In the genomic region with DNA sequence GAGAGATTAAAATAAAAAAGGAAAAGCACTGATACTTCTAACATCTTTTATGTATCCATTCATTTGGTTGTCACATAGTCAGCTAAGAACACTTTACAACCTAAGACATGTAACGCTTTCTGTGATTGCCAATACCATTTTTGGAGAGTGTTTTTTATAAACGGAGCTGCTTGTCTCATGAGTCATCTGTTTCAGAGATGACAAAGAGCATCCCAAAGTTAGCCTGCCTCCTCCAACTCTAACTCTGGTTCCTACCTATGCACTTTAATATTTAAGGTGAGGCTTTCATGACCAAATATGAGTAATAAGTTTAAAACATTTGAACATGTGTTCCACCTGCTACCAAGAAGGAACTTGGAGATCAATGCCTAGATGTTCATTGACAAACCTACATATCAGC, we compare ENCODE assay signal across 33 cellular contexts.
"Had no signal": no experiment of that assay in that cellular context is flagged by ENCODE, and none has a peak within 500 bp of the region (broad histone marks: within the 10 kb centered on the region; RNA-seq: fewer than 3 reads in every experiment).

No MANE protein-coding gene starts in this region.

- H3K27me3 ChIP-seq: adrenal gland, body of pancreas, cardiac muscle cell, colonic mucosa, foreskin keratinocyte, gastrocnemius medialis had no signal

- DNase-seq: activated B cell treated with CpG ODN at 0.5 μM for 24 hours; activated CD4-positive, alpha-beta memory T cell treated with anti-CD3 and anti-CD28 coated beads for 36 hours; activated CD4-positive, alpha-beta T cell treated with anti-CD3 and anti-CD28 coated beads for 48 hours; activated CD4-positive, alpha-beta T cell treated with anti-CD3 and anti-CD28 coated beads, Interleukin-2, amount 50 U/mL, for 1 hour; activated CD8-positive, alpha-beta memory T cell treated with anti-CD3 and anti-CD28 coated beads, Interleukin-2, amount 10 ng/mL, durations not matched to agents 7 days and 5 days; activated CD8-positive, alpha-beta memory T cell treated with anti-CD3 and anti-CD28 coated beads, Interleukin-2, amount 50 U/mL, for 4 hours; activated CD8-positive, alpha-beta T cell treated with anti-CD3 and anti-CD28 coated beads, Interleukin-2, amount 10 ng/mL, durations not matched to agents 7 days and 5 days; activated effector memory CD4-positive, alpha-beta T cell treated with anti-CD3 and anti-CD28 coated beads, Interleukin-2, amount 50 U/mL, for 16 hours; activated naive CD4-positive, alpha-beta T cell treated with anti-CD3 and anti-CD28 coated beads for 36 hours; activated naive CD8-positive, alpha-beta T cell treated with anti-CD3 and anti-CD28 coated beads for 36 hours; activated naive CD8-positive, alpha-beta T cell treated with anti-CD3 and anti-CD28 coated beads, Interleukin-2, amount 50 U/mL, for 24 hours; activated T-cell treated with anti-CD3 and anti-CD28 coated beads, Interleukin-2, amount 50 U/mL, for 1 hour; activated T-cell treated with anti-CD3 and anti-CD28 coated beads, Interleukin-2, amount 50 U/mL, for 48 hours; adrenal gland; amygdala; aorta; body of pancreas; central memory CD4-positive, alpha-beta T cell; cerebellar nuclear complex; colonic mucosa; effector memory CD4-positive, alpha-beta T cell; endodermal cell; foreskin keratinocyte; gastrocnemius medialis; glutamatergic neuron; heart left ventricle; T-helper 1 cell; T-helper 17 cell; T1000; WERI-Rb-1 had no signal

- H3K4me3 ChIP-seq: adrenal gland, body of pancreas, cardiac muscle cell, colonic mucosa, gastrocnemius medialis, heart left ventricle had no signal

- H3K9me3 ChIP-seq: adrenal gland, body of pancreas, colonic mucosa, gastrocnemius medialis, heart left ventricle had no signal

- H3K27ac ChIP-seq: adrenal gland, body of pancreas, cardiac muscle cell, colonic mucosa, foreskin keratinocyte, gastrocnemius medialis, heart left ventricle, WERI-Rb-1 had no signal

- H3K36me3 ChIP-seq: adrenal gland, cardiac muscle cell, colonic mucosa, gastrocnemius medialis, heart left ventricle, WERI-Rb-1 had no signal

- ATAC-seq: activated CD4-positive, CD25-positive, alpha-beta regulatory T cell treated with anti-CD3 and anti-CD28 coated beads, Interleukin-2, amount 50 U/mL, for 24 hours; activated CD8-positive, alpha-beta memory T cell treated with anti-CD3 and anti-CD28 coated beads, Interleukin-2, amount 10 ng/mL, durations not matched to agents 7 days and 5 days; activated CD8-positive, alpha-beta T cell treated with anti-CD3 and anti-CD28 coated beads, Interleukin-2, amount 10 ng/mL, durations not matched to agents 7 days and 5 days; activated naive CD8-positive, alpha-beta T cell treated with anti-CD3 and anti-CD28 coated beads, Interleukin-2, amount 50 U/mL, for 24 hours; body of pancreas; esophagus mucosa; foreskin keratinocyte; gastrocnemius medialis; heart left ventricle; T-helper 17 cell had no signal

- H3K4me1 ChIP-seq: adrenal gland, body of pancreas, colonic mucosa, foreskin keratinocyte, gastrocnemius medialis, heart left ventricle had no signal
